In the genomic region with DNA sequence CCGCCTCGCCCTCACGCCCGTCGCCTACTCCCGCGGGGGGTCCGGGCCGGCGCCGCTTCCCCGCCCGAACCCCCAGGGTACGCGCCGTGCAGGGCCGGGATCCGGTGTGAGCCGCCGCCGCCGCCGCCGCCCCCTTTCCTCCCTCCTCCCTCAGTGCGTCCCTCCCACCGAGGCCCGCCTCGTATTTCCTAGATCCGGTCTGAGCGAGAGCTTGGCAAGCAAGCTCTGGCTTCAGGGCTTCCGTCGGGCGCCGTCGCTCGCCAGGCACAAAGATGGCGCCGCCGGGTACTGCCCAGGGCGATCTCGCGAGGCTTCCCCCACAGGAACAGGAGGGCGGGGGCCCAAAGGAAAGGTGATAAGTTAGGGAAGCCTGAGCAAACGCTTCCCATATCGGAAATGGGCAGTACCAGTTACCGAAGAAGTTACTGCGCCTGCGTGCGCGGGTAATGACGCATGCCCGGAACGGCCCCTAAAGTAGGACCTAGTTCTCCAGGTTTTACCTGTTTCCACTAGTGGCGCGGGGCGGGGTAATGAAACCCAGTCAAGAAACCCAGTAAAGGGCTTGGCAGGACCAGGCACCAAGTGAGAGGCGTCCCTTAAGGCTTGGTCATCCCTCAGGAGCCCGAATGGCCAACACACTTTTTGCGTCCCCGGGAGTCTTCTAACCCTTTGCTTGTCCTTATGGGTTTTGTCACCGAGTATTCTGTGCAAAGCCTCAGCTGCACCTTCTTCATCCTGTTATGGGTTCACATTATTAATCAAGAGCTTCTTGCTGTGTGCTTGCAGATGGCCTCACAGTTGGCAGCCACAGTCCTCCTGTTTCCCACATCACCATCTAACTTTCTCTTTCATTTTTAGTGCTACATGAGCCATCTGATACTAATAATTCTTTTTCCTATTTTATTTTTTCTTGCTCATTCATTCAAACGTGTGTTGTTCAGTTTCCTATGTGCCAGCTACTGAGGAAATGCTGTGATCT, we compare ENCODE assay signal across 8 cellular contexts. TPM values are rescaled to one million over a fixed set of nuclear protein-coding genes. Genes with fewer than 3 reads are reported as not detected.
DNase-seq lines count a peak whose midpoint lies in the region; ATAC-seq lines count a peak whose summit lies in the region.

A gene with protein sequence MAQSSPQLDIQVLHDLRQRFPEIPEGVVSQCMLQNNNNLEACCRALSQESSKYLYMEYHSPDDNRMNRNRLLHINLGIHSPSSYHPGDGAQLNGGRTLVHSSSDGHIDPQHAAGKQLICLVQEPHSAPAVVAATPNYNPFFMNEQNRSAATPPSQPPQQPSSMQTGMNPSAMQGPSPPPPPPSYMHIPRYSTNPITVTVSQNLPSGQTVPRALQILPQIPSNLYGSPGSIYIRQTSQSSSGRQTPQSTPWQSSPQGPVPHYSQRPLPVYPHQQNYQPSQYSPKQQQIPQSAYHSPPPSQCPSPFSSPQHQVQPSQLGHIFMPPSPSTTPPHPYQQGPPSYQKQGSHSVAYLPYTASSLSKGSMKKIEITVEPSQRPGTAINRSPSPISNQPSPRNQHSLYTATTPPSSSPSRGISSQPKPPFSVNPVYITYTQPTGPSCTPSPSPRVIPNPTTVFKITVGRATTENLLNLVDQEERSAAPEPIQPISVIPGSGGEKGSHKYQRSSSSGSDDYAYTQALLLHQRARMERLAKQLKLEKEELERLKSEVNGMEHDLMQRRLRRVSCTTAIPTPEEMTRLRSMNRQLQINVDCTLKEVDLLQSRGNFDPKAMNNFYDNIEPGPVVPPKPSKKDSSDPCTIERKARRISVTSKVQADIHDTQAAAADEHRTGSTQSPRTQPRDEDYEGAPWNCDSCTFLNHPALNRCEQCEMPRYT (minus strand): TSS at position 108 of the 979 bp plus-strand sequence. CDS start 29,666 bp downstream, outside the sequence.

- H3K27ac Mint-ChIP-seq in effector memory CD8-positive, alpha-beta T cell: peak within 1 kb of the TSS; percentile 93

- no peaks in the 10 kb centered on the region for H3K27me3 Mint-ChIP-seq in effector memory CD8-positive, alpha-beta T cell

- H3K4me3 Mint-ChIP-seq in effector memory CD8-positive, alpha-beta T cell: peak within 1 kb of the TSS; percentile 87 to 88

- peak; percentile 96 for DNase-seq in COLO668 (lab: John Stamatoyannopoulos, UW; ENCODE audit: unreplicated experiment)
- peak; percentile 96 for DNase-seq in HT1080 (ENCODE audit: low read depth)
- peak; percentile 90 for DNase-seq in NOMO-1 treated with DMSO at 0.1 percent for 48 hours (lab: John Stamatoyannopoulos, UW; ENCODE audit: unreplicated experiment)
- peak; percentile 82 to 88 for DNase-seq in activated CD8-positive, alpha-beta memory T cell treated with anti-CD3 and anti-CD28 coated beads for 4 hours (ENCODE audit: low read depth in 2 of 2)
- DNase-seq in effector memory CD8-positive, alpha-beta T cell: peak; percentile 89 to 90 (median 90)
- DNase-seq in medulla oblongata (ENCODE audit: extremely low spot score): peak; percentile 91
- peak; percentile 87 for DNase-seq in stimulated activated CD8-positive, alpha-beta memory T cell treated with anti-CD3 and anti-CD28 coated beads, Interleukin-12 subunit alpha, Interleukin-12 subunit beta, amount 100 ng/mL, for 1 hour (ENCODE audit: low read depth)

- peaks cover 10% of the 10 kb centered on the region for H3K36me3 Mint-ChIP-seq in effector memory CD8-positive, alpha-beta T cell (ENCODE audit: insufficient read depth)

- ATAC-seq in GM21360 (IDR thresholded peaks at IDR 0.05; ENCODE audit: unreplicated experiment): peak; percentile 88
- peak; percentile 83 for ATAC-seq in effector memory CD8-positive, alpha-beta T cell (replicated peaks)

- peaks cover 14 to 19% of the 10 kb centered on the region in 2 donors for H3K4me1 Mint-ChIP-seq in effector memory CD8-positive, alpha-beta T cell (ENCODE audit: low read depth in 2 of 2)

- H3K9me3 Mint-ChIP-seq in effector memory CD8-positive, alpha-beta T cell: no peaks in the 10 kb centered on the region

RNA-seq across cellular contexts. Expression of the gene that starts here (rescaled TPM):
- 18.6 and 22.0 TPM in 2 replicates for total RNA-seq in HT1080 (2014; rRNA removed; shearing (Covaris generic))
- polyA plus RNA-seq in HT1080 (2015; cell fraction: cytosol; rRNA removed): 16.8 and 24.7 TPM in 2 replicates
- 18.0 and 21.8 TPM in 2 replicates for polyA plus RNA-seq in HT1080 (2015; cell fraction: nucleus; rRNA removed)

Comparison
In these comparisons a context has a peak if more than half of its experiments do, and no peak if none do; other contexts are left out.
1. Peak in every context shown above with its lines: DNase-seq and ATAC-seq.